ENCODE assay signal across 34 cellular contexts in genomic region chr3:100246999-100247398, GRCh38.
"Had no signal": no experiment of that assay in that cellular context is flagged by ENCODE, and none has a peak within 500 bp of the region (broad histone marks: within the 10 kb centered on the region; RNA-seq: fewer than 3 reads in every experiment).

No MANE protein-coding gene starts in this region.

- H3K9me3 Mint-ChIP-seq: activated naive CD4-positive, alpha-beta T cell treated with anti-CD3 and anti-CD28 coated beads for 36 hours; activated naive CD4-positive, alpha-beta T cell treated with anti-CD3 and anti-CD28 coated beads, Interleukin-2, amount 50 U/mL, for 24 hours; activated naive CD4-positive, alpha-beta T cell treated with anti-CD3 and anti-CD28 coated beads, Interleukin-2, amount 50 U/mL, for 72 hours; activated naive CD8-positive, alpha-beta T cell treated with anti-CD3 and anti-CD28 coated beads for 36 hours; activated naive CD8-positive, alpha-beta T cell treated with anti-CD3 and anti-CD28 coated beads, Interleukin-2, amount 50 U/mL, for 24 hours; activated T-cell treated with anti-CD3 and anti-CD28 coated beads, Interleukin-2, amount 50 U/mL, for 4 hours; activated T-helper 17 cell treated with anti-CD3 and anti-CD28 coated beads, Interleukin-2, amount 50 U/mL, for 72 hours; brain; central memory CD8-positive, alpha-beta T cell had no signal

- ATAC-seq: activated naive CD8-positive, alpha-beta T cell treated with anti-CD3 and anti-CD28 coated beads, Interleukin-2, amount 50 U/mL, for 24 hours; activated T-helper 17 cell treated with anti-CD3 and anti-CD28 coated beads, Interleukin-2, amount 50 U/mL, for 72 hours; body of pancreas had no signal

- DNase-seq: activated effector memory CD4-positive, alpha-beta T cell treated with anti-CD3 and anti-CD28 coated beads, Interleukin-2, amount 50 U/mL, for 16 hours; activated effector memory CD4-positive, alpha-beta T cell treated with Interleukin-2 at 50 U/mL for 16 hours; activated gamma-delta T cell; activated gamma-delta T cell treated with Interleukin-2 at 50 U/mL for 16 hours; activated naive CD4-positive, alpha-beta T cell; activated naive CD4-positive, alpha-beta T cell treated with anti-CD3 and anti-CD28 coated beads for 36 hours; activated naive CD4-positive, alpha-beta T cell treated with anti-CD3 and anti-CD28 coated beads, Interleukin-2, amount 10 ng/mL, durations not matched to agents 7 days and 5 days; activated naive CD4-positive, alpha-beta T cell treated with anti-CD3 and anti-CD28 coated beads, Interleukin-2, amount 50 U/mL, for 16 hours; activated naive CD4-positive, alpha-beta T cell treated with Interleukin-2 at 50 U/mL for 16 hours; activated naive CD8-positive, alpha-beta T cell treated with anti-CD3 and anti-CD28 coated beads for 36 hours; activated naive CD8-positive, alpha-beta T cell treated with anti-CD3 and anti-CD28 coated beads, Interleukin-2, amount 10 ng/mL, durations not matched to agents 7 days and 5 days; activated naive CD8-positive, alpha-beta T cell treated with anti-CD3 and anti-CD28 coated beads, Interleukin-2, amount 50 U/mL, for 24 hours; activated T-cell treated with anti-CD3 and anti-CD28 coated beads for 4 hours; activated T-cell treated with anti-CD3 and anti-CD28 coated beads, Interleukin-2, amount 50 U/mL, for 4 hours; activated T-cell treated with anti-CD3 and anti-CD28 coated beads, Interleukin-2, amount 50 U/mL, for 48 hours; activated T-cell treated with anti-CD3 and anti-CD28 coated beads, Interleukin-2, amount 50 U/mL, for 72 hours; adrenal gland; amniotic stem cell; amygdala; anterior cingulate cortex; aorta; body of pancreas; brain microvascular endothelial cell; caudate nucleus; central memory CD4-positive, alpha-beta T cell; cerebellar nuclear complex had no signal

- H3K4me3 Mint-ChIP-seq: activated naive CD4-positive, alpha-beta T cell treated with anti-CD3 and anti-CD28 coated beads for 36 hours; activated naive CD4-positive, alpha-beta T cell treated with anti-CD3 and anti-CD28 coated beads, Interleukin-2, amount 10 ng/mL, durations not matched to agents 7 days and 5 days; activated naive CD4-positive, alpha-beta T cell treated with anti-CD3 and anti-CD28 coated beads, Interleukin-2, amount 50 U/mL, for 24 hours; activated naive CD8-positive, alpha-beta T cell; activated naive CD8-positive, alpha-beta T cell treated with anti-CD3 and anti-CD28 coated beads for 36 hours; activated naive CD8-positive, alpha-beta T cell treated with anti-CD3 and anti-CD28 coated beads, Interleukin-2, amount 10 ng/mL, durations not matched to agents 7 days and 5 days; activated naive CD8-positive, alpha-beta T cell treated with anti-CD3 and anti-CD28 coated beads, Interleukin-2, amount 50 U/mL, for 24 hours; activated T-cell treated with anti-CD3 and anti-CD28 coated beads, Interleukin-2, amount 50 U/mL, for 4 hours; activated T-cell treated with anti-CD3 and anti-CD28 coated beads, Interleukin-2, amount 50 U/mL, for 72 hours; activated T-helper 1 cell treated with anti-CD3 and anti-CD28 coated beads, Interleukin-12 subunit alpha, Interleukin-12 subunit beta, Interleukin-2, Interleukin-4 antibody, amounts not matched to agents 30 ng/mL and 10 ng/mL and 1 ng/mL, durations not matched to agents 14 hours and 24 hours and 36 hours; activated T-helper 17 cell treated with anti-CD3 and anti-CD28 coated beads, Interleukin-2, amount 50 U/mL, for 72 hours; brain; central memory CD8-positive, alpha-beta T cell had no signal

- H3K27ac Mint-ChIP-seq: activated naive CD4-positive, alpha-beta T cell treated with anti-CD3 and anti-CD28 coated beads for 36 hours; activated naive CD4-positive, alpha-beta T cell treated with anti-CD3 and anti-CD28 coated beads, Interleukin-2, amount 10 ng/mL, durations not matched to agents 7 days and 5 days; activated naive CD8-positive, alpha-beta T cell; activated naive CD8-positive, alpha-beta T cell treated with anti-CD3 and anti-CD28 coated beads for 36 hours; activated naive CD8-positive, alpha-beta T cell treated with anti-CD3 and anti-CD28 coated beads, Interleukin-2, amount 10 ng/mL, durations not matched to agents 7 days and 5 days; activated naive CD8-positive, alpha-beta T cell treated with anti-CD3 and anti-CD28 coated beads, Interleukin-2, amount 50 U/mL, for 24 hours; activated T-cell treated with anti-CD3 and anti-CD28 coated beads, Interleukin-2, amount 50 U/mL, for 72 hours; activated T-helper 1 cell treated with anti-CD3 and anti-CD28 coated beads, Interleukin-12 subunit alpha, Interleukin-12 subunit beta, Interleukin-2, Interleukin-4 antibody, amounts not matched to agents 30 ng/mL and 10 ng/mL and 1 ng/mL, durations not matched to agents 14 hours and 24 hours and 36 hours; activated T-helper 17 cell treated with anti-CD3 and anti-CD28 coated beads, Interleukin-2, amount 50 U/mL, for 72 hours; activated T-helper 2 cell treated with anti-CD3 and anti-CD28 coated beads, Interferon-gamma antibody, Interleukin-2, Interleukin-4, amounts not matched to agents 10 μg/mL and 5 μg/mL and 100 μg/mL, durations not matched to agents 14 hours and 24 hours and 36 hours; brain had no signal

- H3K36me3 Mint-ChIP-seq: activated naive CD4-positive, alpha-beta T cell treated with anti-CD3 and anti-CD28 coated beads, Interleukin-2, amount 50 U/mL, for 24 hours; activated naive CD8-positive, alpha-beta T cell treated with anti-CD3 and anti-CD28 coated beads for 36 hours; brain had no signal

- H3K27me3 Mint-ChIP-seq: activated naive CD4-positive, alpha-beta T cell treated with anti-CD3 and anti-CD28 coated beads, Interleukin-2, amount 50 U/mL, for 24 hours; activated naive CD8-positive, alpha-beta T cell treated with anti-CD3 and anti-CD28 coated beads for 36 hours; activated naive CD8-positive, alpha-beta T cell treated with anti-CD3 and anti-CD28 coated beads, Interleukin-2, amount 10 ng/mL, durations not matched to agents 7 days and 5 days; activated naive CD8-positive, alpha-beta T cell treated with anti-CD3 and anti-CD28 coated beads, Interleukin-2, amount 50 U/mL, for 24 hours had no signal

- H3K4me1 Mint-ChIP-seq: activated naive CD4-positive, alpha-beta T cell treated with anti-CD3 and anti-CD28 coated beads, Interleukin-2, amount 10 ng/mL, durations not matched to agents 7 days and 5 days; activated naive CD4-positive, alpha-beta T cell treated with anti-CD3 and anti-CD28 coated beads, Interleukin-2, amount 50 U/mL, for 24 hours; activated T-helper 17 cell treated with anti-CD3 and anti-CD28 coated beads, Interleukin-2, amount 50 U/mL, for 72 hours; brain; central memory CD8-positive, alpha-beta T cell had no signal
